ENCODE assay signal across 1 cellular context in genomic region chr14:104290756-104291122, GRCh38.
TF ChIP-seq lines count a peak whose summit lies in the region.

No MANE protein-coding gene starts in this region.

TF ChIP-seq in HepG2, 621 proteins besides CTCF, POLR2A, EP300 and RAD21 (continued from another document):
- TF ChIP-seq, protein P1, sequence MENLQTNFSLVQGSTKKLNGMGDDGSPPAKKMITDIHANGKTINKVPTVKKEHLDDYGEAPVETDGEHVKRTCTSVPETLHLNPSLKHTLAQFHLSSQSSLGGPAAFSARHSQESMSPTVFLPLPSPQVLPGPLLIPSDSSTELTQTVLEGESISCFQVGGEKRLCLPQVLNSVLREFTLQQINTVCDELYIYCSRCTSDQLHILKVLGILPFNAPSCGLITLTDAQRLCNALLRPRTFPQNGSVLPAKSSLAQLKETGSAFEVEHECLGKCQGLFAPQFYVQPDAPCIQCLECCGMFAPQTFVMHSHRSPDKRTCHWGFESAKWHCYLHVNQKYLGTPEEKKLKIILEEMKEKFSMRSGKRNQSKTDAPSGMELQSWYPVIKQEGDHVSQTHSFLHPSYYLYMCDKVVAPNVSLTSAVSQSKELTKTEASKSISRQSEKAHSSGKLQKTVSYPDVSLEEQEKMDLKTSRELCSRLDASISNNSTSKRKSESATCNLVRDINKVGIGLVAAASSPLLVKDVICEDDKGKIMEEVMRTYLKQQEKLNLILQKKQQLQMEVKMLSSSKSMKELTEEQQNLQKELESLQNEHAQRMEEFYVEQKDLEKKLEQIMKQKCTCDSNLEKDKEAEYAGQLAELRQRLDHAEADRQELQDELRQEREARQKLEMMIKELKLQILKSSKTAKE (CRISPR knock-in tag; IDR thresholded peaks at IDR 0.05; ENCODE audit: borderline replicate concordance): no peak
- TF ChIP-seq RNF2 (conservative IDR thresholded peaks at IDR 0.05; ENCODE audit: low read depth) (no peak), ZUFSP (CRISPR knock-in tag; IDR thresholded peaks at IDR 0.05; ENCODE audit: borderline replicate concordance) (no peak), ZSCAN30 (CRISPR knock-in tag; IDR thresholded peaks at IDR 0.05) (no peak), TIGD3 (CRISPR knock-in tag; IDR thresholded peaks at IDR 0.05; ENCODE audit: borderline replicate concordance) (no peak), PRDM15 (CRISPR knock-in tag; IDR thresholded peaks at IDR 0.05) (no peak), MYC (CRISPR knock-in tag; IDR thresholded peaks at IDR 0.05; ENCODE audit: borderline replicate concordance) (no peak), MTA3 (CRISPR knock-in tag; IDR thresholded peaks at IDR 0.05) (no peak), ZNF33A (CRISPR knock-in tag; IDR thresholded peaks at IDR 0.05; ENCODE audit: borderline replicate concordance) (no peak), KLF13 (CRISPR knock-in tag; IDR thresholded peaks at IDR 0.05) (no peak)
- TF ChIP-seq, protein P2, sequence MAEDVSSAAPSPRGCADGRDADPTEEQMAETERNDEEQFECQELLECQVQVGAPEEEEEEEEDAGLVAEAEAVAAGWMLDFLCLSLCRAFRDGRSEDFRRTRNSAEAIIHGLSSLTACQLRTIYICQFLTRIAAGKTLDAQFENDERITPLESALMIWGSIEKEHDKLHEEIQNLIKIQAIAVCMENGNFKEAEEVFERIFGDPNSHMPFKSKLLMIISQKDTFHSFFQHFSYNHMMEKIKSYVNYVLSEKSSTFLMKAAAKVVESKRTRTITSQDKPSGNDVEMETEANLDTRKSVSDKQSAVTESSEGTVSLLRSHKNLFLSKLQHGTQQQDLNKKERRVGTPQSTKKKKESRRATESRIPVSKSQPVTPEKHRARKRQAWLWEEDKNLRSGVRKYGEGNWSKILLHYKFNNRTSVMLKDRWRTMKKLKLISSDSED (CRISPR knock-in tag; IDR thresholded peaks at IDR 0.05): no peak
- TF ChIP-seq, protein P3, sequence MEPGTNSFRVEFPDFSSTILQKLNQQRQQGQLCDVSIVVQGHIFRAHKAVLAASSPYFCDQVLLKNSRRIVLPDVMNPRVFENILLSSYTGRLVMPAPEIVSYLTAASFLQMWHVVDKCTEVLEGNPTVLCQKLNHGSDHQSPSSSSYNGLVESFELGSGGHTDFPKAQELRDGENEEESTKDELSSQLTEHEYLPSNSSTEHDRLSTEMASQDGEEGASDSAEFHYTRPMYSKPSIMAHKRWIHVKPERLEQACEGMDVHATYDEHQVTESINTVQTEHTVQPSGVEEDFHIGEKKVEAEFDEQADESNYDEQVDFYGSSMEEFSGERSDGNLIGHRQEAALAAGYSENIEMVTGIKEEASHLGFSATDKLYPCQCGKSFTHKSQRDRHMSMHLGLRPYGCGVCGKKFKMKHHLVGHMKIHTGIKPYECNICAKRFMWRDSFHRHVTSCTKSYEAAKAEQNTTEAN (CRISPR knock-in tag; conservative IDR thresholded peaks at IDR 0.05): no peak
